8 cellular contexts compared by ENCODE assay signal in the genomic region with DNA sequence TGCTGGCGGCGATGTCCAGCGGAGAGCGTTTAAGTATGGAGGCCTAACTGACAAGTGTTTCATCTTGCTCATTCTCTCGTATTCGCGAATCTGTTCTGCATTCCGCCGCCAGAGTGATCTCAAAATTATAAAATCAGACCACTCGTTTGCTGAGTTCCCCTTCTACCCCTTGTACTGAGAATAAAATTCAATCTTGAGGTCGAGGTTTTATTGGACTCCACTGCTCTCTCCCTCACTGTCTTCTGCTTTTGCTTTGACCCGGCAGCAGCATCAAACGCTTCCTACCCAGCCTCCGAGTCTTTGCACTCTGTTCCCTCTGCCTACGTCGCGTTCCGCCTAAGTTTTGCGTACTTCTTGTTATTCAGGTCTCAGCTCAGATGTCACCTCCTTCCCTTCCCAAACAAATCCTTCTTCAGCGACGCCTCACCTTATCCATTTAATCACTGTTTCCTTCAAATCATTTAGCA. TPM values are rescaled to one million over a fixed set of nuclear protein-coding genes. Genes with fewer than 3 reads are reported as not detected.
DNase-seq lines count a peak whose midpoint lies in the region; ATAC-seq and TF ChIP-seq lines count a peak whose summit lies in the region.

No MANE protein-coding gene starts in this region.

- H3K27ac ChIP-seq in angular gyrus (ENCODE audit: low read depth, low read length) (peak overlapping the region; percentile 40), stomach (peak overlapping the region; percentile 49 to 98 (median 98))

- ATAC-seq in HG02981 (IDR thresholded peaks at IDR 0.05; ENCODE audit: unreplicated experiment), result no peak

- no peaks in the 10 kb centered on the region for H3K27me3 ChIP-seq in stomach

- peak overlapping the region; percentile 58 to 78 (median 60) for H3K4me3 ChIP-seq in stomach

- H3K9me3 ChIP-seq in stomach, result no peaks in the 10 kb centered on the region

- TF ChIP-seq EP300 in stomach (IDR thresholded peaks at IDR 0.05), result no peak

- H3K4me1 ChIP-seq in stomach, result peaks cover 32 to 44% (median 42%) of the 10 kb centered on the region in 4 donors

- no peak for TF ChIP-seq POLR2A in stomach (IDR thresholded peaks at IDR 0.05)

- intact Hi-C loops in stomach (cut with DNase I; ENCODE audit: low total_unique reads), result no loop called here

- peak; percentile 52 for DNase-seq in SIG-M5 treated with dmso at 0.1 percent for 504 hours (lab: John Stamatoyannopoulos, UW; ENCODE audit: unreplicated experiment)
- no peak for DNase-seq in SIG-M5 (lab: John Stamatoyannopoulos, UW)
- DNase-seq in NCI-H526 (lab: John Stamatoyannopoulos, UW), result peak; percentile 15 to 43
- peak; percentile 42 for DNase-seq in kidney tubule cell (ENCODE audit: low spot score)
- DNase-seq in stomach, result no peak
- no peak for DNase-seq in GOT3 (lab: John Stamatoyannopoulos, UW)

- WGBS in stomach, 5 donors, result 0 to 1% (median 0%) methylated on average over 21 of the region's 21 CpGs

- H3K36me3 ChIP-seq in stomach, result peaks cover 0 to 14% (median 6%) of the 10 kb centered on the region in 4 donors

- peak in 1 of 7 experiments; percentile 2 for TF ChIP-seq CTCF in stomach (IDR thresholded peaks at IDR 0.05)

RNA-seq across cellular contexts. Expression of gene KNTC1, which starts 0.5 kb away (rescaled TPM):
- 10 to 100 TPM in 4 of 5 donors, 1 to 10 TPM in 1; 6.1 to 47.0 (median 24.2) TPM for total RNA-seq in stomach
- 10 to 100 TPM in 1 of 3 donors, 1 to 10 TPM in 2; 2.4 to 16.6 (median 3.0) TPM for polyA plus RNA-seq in stomach

RNA-seq across cellular contexts. Expression of gene RSRC2, which starts 0.8 kb away (rescaled TPM):
- 100 to 1,000 TPM in 3 of 5 donors, 10 to 100 TPM in 2; 28.0 to 234 (median 135) TPM for total RNA-seq in stomach
- 10 to 100 TPM; 31.4 to 41.2 (median 36.0) TPM for polyA plus RNA-seq in stomach

RNA-seq across cellular contexts. Expression of gene ZCCHC8, which starts 26.8 kb away (rescaled TPM):
- 100 to 1,000 TPM in 1 of 5 donors, 10 to 100 TPM in 4; 14.3 to 110 (median 21.9) TPM for total RNA-seq in stomach
- polyA plus RNA-seq in stomach, result 10 to 100 TPM in 1 of 3 donors, 1 to 10 TPM in 2; 7.8 to 22.4 (median 8.9) TPM

Comparison
In these comparisons a context has a peak if more than half of its experiments do, and no peak if none do; other contexts are left out.
1. DNase-seq: peak in SIG-M5 treated with dmso at 0.1 percent for 504 hours (single experiment), NCI-H526 (2 of 2) and kidney tubule cell (single experiment); none in SIG-M5 (single experiment), stomach (single experiment) and GOT3 (single experiment).